Comparison of ENCODE assay signal across 23 cellular contexts in genomic region chr10:88097092-88097894, GRCh38.
A peak's percentile ranks its signal among the peaks of the same experiment; 100 is the strongest.
DNase-seq lines count a peak whose midpoint lies in the region; ATAC-seq and TF ChIP-seq lines count a peak whose summit lies in the region.
"Had no signal": no experiment of that assay in that cellular context is flagged by ENCODE, and none has a peak within 500 bp of the region (broad histone marks: within the 10 kb centered on the region; RNA-seq: fewer than 3 reads in every experiment).

No MANE protein-coding gene starts in this region.

- DNase-seq in Right ventricle myocardium inferior (ENCODE audit: missing footprints) (peak; percentile 70), cardiac septum (ENCODE audit: low spot score) (no peak), OCI-M1 (lab: John Stamatoyannopoulos, UW) (peak; percentile 50), GM13976 (ENCODE audit: low spot score) (no peak), NCI-H2227 treated with DMSO at 0.1 percent for 48 hours (lab: John Stamatoyannopoulos, UW) (no peak), GOT3 (lab: John Stamatoyannopoulos, UW) (no peak)
- no peak for DNase-seq in effector memory CD4-positive, alpha-beta T cell
- DNase-seq: activated CD4-positive, alpha-beta T cell treated with anti-CD3 and anti-CD28 coated beads, Interleukin-2, amount 50 U/mL, for 1 hour; activated CD8-positive, alpha-beta memory T cell treated with anti-CD3 and anti-CD28 coated beads, Interleukin-2, amount 50 U/mL, for 4 hours; brain microvascular endothelial cell; hippocampal formation; KBM-7; NCI-H1105; NCI-H524 treated with DMSO at 0.1 percent for 48 hours; SHP77 treated with DMSO at 0.1 percent for 48 hours; stimulated activated CD4-positive, alpha-beta T cell treated with anti-CD3 and anti-CD28 coated beads, Interleukin-4, amount 100 ng/mL, for 24 hours; T-helper 17 cell; transverse colon had no signal

- H3K27ac ChIP-seq in gastroesophageal sphincter: no peak overlapping the region
- no peak overlapping the region for H3K27ac ChIP-seq in effector memory CD4-positive, alpha-beta T cell (ENCODE audit: insufficient read depth, low read length, poor library complexity, severe bottlenecking)
- H3K27ac ChIP-seq: 22Rv1, brain microvascular endothelial cell, transverse colon, VCaP had no signal

- WGBS in gastroesophageal sphincter (ENCODE audit: low coverage in 1 of 2), 2 donors: 63 to 71% methylated on average over 2 of the region's 2 CpGs

- no peak for ATAC-seq in Right ventricle myocardium inferior
- peak; percentile 14 for ATAC-seq in gastroesophageal sphincter
- ATAC-seq: T-helper 17 cell had no signal

- no peak overlapping the region for H3K4me3 ChIP-seq in gastroesophageal sphincter
- H3K4me3 ChIP-seq in effector memory CD4-positive, alpha-beta T cell (ENCODE audit: insufficient read depth, low read depth, low read length, poor library complexity, severe bottlenecking): no peak overlapping the region
- H3K4me3 ChIP-seq: coronary artery, lung, transverse colon had no signal

- H3K36me3 ChIP-seq in gastroesophageal sphincter: no peaks in the 10 kb centered on the region
- no peaks in the 10 kb centered on the region for H3K36me3 ChIP-seq in effector memory CD4-positive, alpha-beta T cell (ENCODE audit: control insufficient read depth, insufficient read depth, low read length)
- H3K36me3 ChIP-seq: brain microvascular endothelial cell, transverse colon had no signal

- TF ChIP-seq CTCF in gastroesophageal sphincter (IDR thresholded peaks at IDR 0.05) (no peak), GM13976 (IDR thresholded peaks at IDR 0.05; ENCODE audit: borderline replicate concordance, control extremely low read depth, extremely low read depth, insufficient read depth, missing control alignments) (no peak)

- in situ Hi-C loops in GM13976 (cut with MboI; ENCODE audit: low sequenced_read_pairs, unreplicated experiment): loop anchor here (10.0 kb wide), 1 partner anchor 232 kb away; the partner anchor contains the start of genes KLLN and PTEN

- TF ChIP-seq EP300 in gastroesophageal sphincter (IDR thresholded peaks at IDR 0.05): no peak

- intact Hi-C loops in Right ventricle myocardium inferior (cut with DNase I): no loop called here
- intact Hi-C loops in cardiac septum (cut with DNase I): no loop called here

- H3K9me3 ChIP-seq in gastroesophageal sphincter: no peaks in the 10 kb centered on the region
- no peaks in the 10 kb centered on the region for H3K9me3 ChIP-seq in effector memory CD4-positive, alpha-beta T cell (ENCODE audit: control insufficient read depth, low read length)
- H3K9me3 ChIP-seq: transverse colon had no signal

- peaks cover 0 to 11% (median 0%) of the 10 kb centered on the region in 3 donors for H3K4me1 ChIP-seq in gastroesophageal sphincter
- peaks cover 11% of the 10 kb centered on the region for H3K4me1 ChIP-seq in effector memory CD4-positive, alpha-beta T cell (ENCODE audit: control insufficient read depth, insufficient read depth, low read length, poor library complexity, severe bottlenecking)

- no peak for TF ChIP-seq POLR2A in gastroesophageal sphincter (IDR thresholded peaks at IDR 0.05)

- no peaks in the 10 kb centered on the region for H3K27me3 ChIP-seq in gastroesophageal sphincter
- no peaks in the 10 kb centered on the region for H3K27me3 ChIP-seq in effector memory CD4-positive, alpha-beta T cell (replicated peaks; ENCODE audit: control insufficient read depth, insufficient read depth, low read length, poor library complexity, severe bottlenecking)
- H3K27me3 ChIP-seq: brain microvascular endothelial cell, transverse colon had no signal

Comparison
In these comparisons a context has a peak if more than half of its experiments do, and no peak if none do; other contexts are left out.
1. DNase-seq: peak in Right ventricle myocardium inferior (single experiment) and OCI-M1 (single experiment); none in cardiac septum (single experiment), GM13976 (single experiment), NCI-H2227 treated with DMSO at 0.1 percent for 48 hours (single experiment), effector memory CD4-positive, alpha-beta T cell (0 of 3) and GOT3 (single experiment).